ENCODE assay signal across 20 cellular contexts in genomic region chr3:47425959-47426358, GRCh38. TPM values are rescaled to one million over a fixed set of nuclear protein-coding genes. Genes with fewer than 3 reads are reported as not detected.
DNase-seq lines count a peak whose midpoint lies in the region; ATAC-seq lines count a peak whose summit lies in the region.
"Had no signal": no experiment of that assay in that cellular context is flagged by ENCODE, and none has a peak within 500 bp of the region (broad histone marks: within the 10 kb centered on the region; RNA-seq: fewer than 3 reads in every experiment).

No MANE protein-coding gene starts in this region.

- H3K9ac ChIP-seq in neuronal stem cell (ENCODE audit: low read depth, low read length, poor library complexity): no peak overlapping the region

- DNase-seq in cardiac septum (ENCODE audit: low spot score) (peak; percentile 49), left cardiac atrium (no peak), germinal center (ENCODE audit: low spot score) (peak; percentile 3), neuronal stem cell (ENCODE audit: low spot score) (no peak), CD1c-positive myeloid dendritic cell (ENCODE audit: extremely low spot score) (no peak)
- DNase-seq: Calu3; CD8-positive, alpha-beta T cell; DMS53; EL; GOT3; NCI-H1417 treated with DMSO at 0.1 percent for 48 hours; NCI-H187 treated with DMSO at 0.1 percent for 48 hours; NCI-H226; NCI-H524; RPMI8226; SIG-M5 had no signal

- no peak overlapping the region for H2BK12ac ChIP-seq in neuronal stem cell (ENCODE audit: low read length)

- H3K4ac ChIP-seq in neuronal stem cell (ENCODE audit: low read length): no peak overlapping the region

- ATAC-seq in left cardiac atrium: no peak
- ATAC-seq in HG03442 (IDR thresholded peaks at IDR 0.05; ENCODE audit: unreplicated experiment): no peak
- no peak for ATAC-seq in HG02678 (IDR thresholded peaks at IDR 0.05; ENCODE audit: unreplicated experiment)
- ATAC-seq: CD8-positive, alpha-beta T cell; GM12878 had no signal

- no peak overlapping the region for H3K18ac ChIP-seq in neuronal stem cell (ENCODE audit: low read length)

- H3K4me1 ChIP-seq in muscle layer of duodenum (ENCODE audit: control insufficient read depth in 1 of 2, insufficient read depth in 2 of 2, low read length in 2 of 2): peaks cover 6 to 12% of the 10 kb centered on the region in 2 donors
- H3K4me1 ChIP-seq in neuronal stem cell (ENCODE audit: control insufficient read depth in 2 of 2, insufficient read depth in 1 of 2, low read depth in 1 of 2, low read length in 2 of 2): peaks cover 4 to 11% of the 10 kb centered on the region in 2 donors

- no peak overlapping the region for H2AK5ac ChIP-seq in neuronal stem cell (ENCODE audit: low read depth, low read length)

- H4K91ac ChIP-seq in neuronal stem cell (ENCODE audit: low read depth, low read length, poor library complexity): no peak overlapping the region

- H3K4me3 ChIP-seq in muscle layer of duodenum (ENCODE audit: low read depth in 1 of 2, low read length in 2 of 2): no peak overlapping the region
- H3K4me3 ChIP-seq in neuronal stem cell (ENCODE audit: low read length in 2 of 2): no peak overlapping the region
- H3K4me3 ChIP-seq: GM12878 had no signal

- H3K23ac ChIP-seq in neuronal stem cell (ENCODE audit: low read depth, low read length, poor library complexity): no peak overlapping the region

- no peak overlapping the region for H2BK15ac ChIP-seq in neuronal stem cell (ENCODE audit: low read length)

- H3K27me3 ChIP-seq in muscle layer of duodenum (ENCODE audit: low read depth, low read length): no peaks in the 10 kb centered on the region
- no peaks in the 10 kb centered on the region for H3K27me3 ChIP-seq in neuronal stem cell (ENCODE audit: control insufficient read depth in 3 of 3, insufficient read depth in 3 of 3, low read depth in 1 of 3, low read length in 3 of 3)

- no peaks in the 10 kb centered on the region for H3K79me1 ChIP-seq in neuronal stem cell (ENCODE audit: low read depth, low read length)

- H3K4me2 ChIP-seq in neuronal stem cell (ENCODE audit: insufficient read depth, low read length, poor library complexity, severe bottlenecking): no peak overlapping the region

- no peak overlapping the region for H3K14ac ChIP-seq in neuronal stem cell (ENCODE audit: low read length)

- H2AFZ ChIP-seq in neuronal stem cell (ENCODE audit: low read length): no peak overlapping the region

- H2BK5ac ChIP-seq in neuronal stem cell (ENCODE audit: low read length): no peak overlapping the region

- no peaks in the 10 kb centered on the region for H3K9me3 ChIP-seq in muscle layer of duodenum (ENCODE audit: control insufficient read depth in 1 of 2, low read length in 2 of 2)
- peaks cover 0 to 2% of the 10 kb centered on the region in 2 donors for H3K9me3 ChIP-seq in neuronal stem cell (replicated peaks in 1 of 2; ENCODE audit: control insufficient read depth in 2 of 2, insufficient read depth in 1 of 2, low read depth in 1 of 2, low read length in 2 of 2)

- intact Hi-C loops in cardiac septum (cut with DNase I) (no loop called here), left cardiac atrium (cut with DNase I) (no loop called here)

- no CpG with 5 or more reads among the region's 9 CpGs for WGBS in neuronal stem cell (ENCODE audit: extremely low coverage in 2 of 2, insufficient read length in 2 of 2, insufficient replicate concordance in 1 of 2), 2 donors

- H3K36me3 ChIP-seq in muscle layer of duodenum (ENCODE audit: control insufficient read depth in 1 of 2, insufficient read depth in 2 of 2, low read length in 2 of 2): peaks cover 35 to 43% of the 10 kb centered on the region in 2 donors
- H3K36me3 ChIP-seq in neuronal stem cell (replicated peaks in 1 of 2; ENCODE audit: control insufficient read depth in 2 of 2, insufficient read depth in 2 of 2, low read length in 2 of 2): peaks cover 37 to 65% of the 10 kb centered on the region in 2 donors

- no peak overlapping the region for H4K8ac ChIP-seq in neuronal stem cell (ENCODE audit: low read depth, low read length)

- peak overlapping the region; percentile 83 for H3K27ac ChIP-seq in muscle layer of duodenum (ENCODE audit: low read length)
- H3K27ac ChIP-seq in neuronal stem cell (replicated peaks; ENCODE audit: low read length): no peak overlapping the region

- no peak overlapping the region for H2BK120ac ChIP-seq in neuronal stem cell (ENCODE audit: low read depth, low read length)

RNA-seq across cellular contexts. Expression of gene PTPN23, which starts 45.1 kb away (rescaled TPM):
- 24.0 TPM for total RNA-seq in cardiac septum
- 10 to 100 TPM; 24.1 to 24.8 TPM for total RNA-seq in left cardiac atrium
- polyA plus RNA-seq in neuronal stem cell (2013, experiment 1 of 2): 16.8 TPM
- 16.8 TPM for polyA plus RNA-seq in neuronal stem cell (2013, experiment 2 of 2)

RNA-seq across cellular contexts. Expression of gene SCAP, which starts 49.8 kb away (rescaled TPM):
- total RNA-seq in cardiac septum (37.9 TPM), left cardiac atrium (10 to 100 TPM; 41.5 to 49.1 TPM)
- polyA plus RNA-seq in neuronal stem cell (2013, experiment 1 of 2): 48.0 TPM
- 48.5 TPM for polyA plus RNA-seq in neuronal stem cell (2013, experiment 2 of 2)

Comparison
In these comparisons a context has a peak if more than half of its experiments do, and no peak if none do; other contexts are left out.
1. DNase-seq: peak in cardiac septum (single experiment) and germinal center (single experiment); none in left cardiac atrium (single experiment), neuronal stem cell (single experiment) and CD1c-positive myeloid dendritic cell (single experiment).